In the genomic region with DNA sequence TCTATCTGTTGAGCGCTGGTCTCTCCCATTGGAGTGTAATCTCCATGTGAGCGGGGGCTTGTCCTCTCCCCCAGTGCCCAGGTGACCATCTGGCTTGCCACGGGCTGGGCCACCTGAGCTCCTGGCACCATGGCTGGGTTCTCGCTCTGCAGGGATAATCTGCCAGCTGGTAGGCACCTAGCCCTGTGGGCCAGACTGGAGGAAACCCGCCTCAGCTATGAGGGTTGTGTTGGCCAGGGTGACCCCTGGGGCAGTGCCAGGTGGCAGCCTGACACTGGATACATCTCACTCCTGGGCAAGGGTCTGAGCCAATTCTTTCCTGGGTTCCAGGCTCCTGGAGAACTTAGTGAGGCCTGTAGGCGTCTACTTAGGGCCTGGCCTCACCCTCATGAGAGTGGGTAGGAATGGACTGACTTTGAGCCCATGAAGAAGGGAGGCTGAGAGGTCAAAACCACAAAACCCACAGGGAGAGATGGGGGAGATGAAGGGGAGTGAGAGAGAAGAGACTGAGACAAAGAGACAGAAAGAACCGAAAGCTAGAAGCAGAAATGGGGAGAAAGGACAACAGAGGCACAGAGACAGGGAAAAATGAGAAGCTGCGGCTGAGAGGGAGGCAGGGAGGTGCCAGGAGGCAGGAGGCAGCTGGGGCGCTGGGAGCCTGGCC, we compare ENCODE assay signal across 16 cellular contexts. TPM values are rescaled to one million over a fixed set of nuclear protein-coding genes. Genes with fewer than 3 reads are reported as not detected.
"Had no signal": no experiment of that assay in that cellular context is flagged by ENCODE, and none has a peak within 500 bp of the region (broad histone marks: within the 10 kb centered on the region; RNA-seq: fewer than 3 reads in every experiment).

No MANE protein-coding gene starts in this region.

- H3K4me3 ChIP-seq: breast epithelium, esophagus squamous epithelium, lung, smooth muscle cell, thyroid gland, vagina had no signal

- H3K36me3 ChIP-seq: breast epithelium, esophagus squamous epithelium, thyroid gland, vagina, WERI-Rb-1 had no signal

- H3K27me3 ChIP-seq: esophagus squamous epithelium, thyroid gland, vagina had no signal

- H3K4me1 ChIP-seq: breast epithelium, thyroid gland, vagina had no signal

- H3K27ac ChIP-seq: breast epithelium, esophagus squamous epithelium, thyroid gland, vagina, WERI-Rb-1 had no signal

- H3K9me3 ChIP-seq: breast epithelium, esophagus squamous epithelium, thyroid gland, vagina had no signal

- H3K4me2 ChIP-seq: smooth muscle cell had no signal

- DNase-seq: activated CD4-positive, alpha-beta T cell treated with anti-CD3 and anti-CD28 coated beads for 36 hours; activated CD8-positive, alpha-beta memory T cell treated with anti-CD3 and anti-CD28 coated beads, Interleukin-2, amount 50 U/mL, for 48 hours; activated CD8-positive, alpha-beta T cell treated with anti-CD3 and anti-CD28 coated beads for 36 hours; activated naive CD8-positive, alpha-beta T cell treated with anti-CD3 and anti-CD28 coated beads, Interleukin-2, amount 10 ng/mL, durations not matched to agents 7 days and 5 days; aorta; esophagus squamous epithelium; foreskin fibroblast; left cardiac atrium; naive B cell; right cardiac atrium; thyroid gland; WERI-Rb-1 had no signal

RNA-seq across cellular contexts. Expression of a gene that starts 5.8 kb away (rescaled TPM):
- total RNA-seq: activated CD4-positive, alpha-beta T cell treated with anti-CD3 and anti-CD28 coated beads for 36 hours; activated CD8-positive, alpha-beta T cell treated with anti-CD3 and anti-CD28 coated beads for 36 hours; activated naive CD8-positive, alpha-beta T cell treated with anti-CD3 and anti-CD28 coated beads, Interleukin-2, amount 10 ng/mL, durations not matched to agents 7 days and 5 days had no signal
- polyA plus RNA-seq: smooth muscle cell had no signal
